ENCODE assay signal across 9 cellular contexts in genomic region chr18:65946777-65947176, GRCh38.
"Had no signal": no experiment of that assay in that cellular context is flagged by ENCODE, and none has a peak within 500 bp of the region (broad histone marks: within the 10 kb centered on the region; RNA-seq: fewer than 3 reads in every experiment).

No MANE protein-coding gene starts in this region.

- FAIRE-seq: H54, HepG2 had no signal

- H3K9ac ChIP-seq: KMS-11 had no signal

- H3K4me3 Mint-ChIP-seq: H9, IgD-negative memory B cell had no signal

- H3K27ac Mint-ChIP-seq: H9, IgD-negative memory B cell had no signal

- H3K9me3 Mint-ChIP-seq: H9 had no signal

- ATAC-seq: HepG2 had no signal

- H3K27me3 Mint-ChIP-seq: IgD-negative memory B cell had no signal

- H3K36me3 Mint-ChIP-seq: IgD-negative memory B cell had no signal

- DNase-seq: GOT3, H9, HCEC 1CT, KBM-7 had no signal

- H3K27ac ChIP-seq: HL-60, KMS-11 had no signal

- H3K4me2 ChIP-seq: KMS-11 had no signal
